Comparison of ENCODE assay signal across 17 cellular contexts in genomic region chr2:168114021-168114420, GRCh38.
"Had no signal": no experiment of that assay in that cellular context is flagged by ENCODE, and none has a peak within 500 bp of the region (broad histone marks: within the 10 kb centered on the region; RNA-seq: fewer than 3 reads in every experiment).

No MANE protein-coding gene starts in this region.

- H3K36me3 Mint-ChIP-seq: WTC11 had no signal

- H3K9me3 Mint-ChIP-seq: activated naive CD4-positive, alpha-beta T cell treated with anti-CD3 and anti-CD28 coated beads, Interleukin-2, amount 50 U/mL, for 72 hours; activated T-helper 2 cell treated with anti-CD3 and anti-CD28 coated beads, Interferon-gamma antibody, Interleukin-2, Interleukin-4, amounts not matched to agents 10 μg/mL and 5 μg/mL and 100 μg/mL, durations not matched to agents 14 hours and 24 hours and 36 hours; effector memory CD8-positive, alpha-beta T cell; naive thymus-derived CD4-positive, alpha-beta T cell; WTC11 had no signal

- ATAC-seq: activated CD8-positive, alpha-beta memory T cell treated with anti-CD3 and anti-CD28 coated beads, Interleukin-2, amount 10 ng/mL, durations not matched to agents 7 days and 5 days; activated CD8-positive, alpha-beta T cell treated with anti-CD3 and anti-CD28 coated beads, Interleukin-2, amount 10 ng/mL, durations not matched to agents 7 days and 5 days; activated naive CD4-positive, alpha-beta T cell treated with anti-CD3 and anti-CD28 coated beads, Interleukin-2, amount 50 U/mL, for 72 hours; effector memory CD8-positive, alpha-beta T cell; foreskin keratinocyte; naive thymus-derived CD4-positive, alpha-beta T cell; WTC11 had no signal

- H3K4me3 Mint-ChIP-seq: activated CD8-positive, alpha-beta memory T cell treated with anti-CD3 and anti-CD28 coated beads, Interleukin-2, amount 10 ng/mL, durations not matched to agents 7 days and 5 days; activated CD8-positive, alpha-beta T cell treated with anti-CD3 and anti-CD28 coated beads, Interleukin-2, amount 10 ng/mL, durations not matched to agents 7 days and 5 days; effector memory CD8-positive, alpha-beta T cell; naive thymus-derived CD4-positive, alpha-beta T cell; neural progenitor cell; WTC11 had no signal

- DNase-seq: activated CD4-positive, alpha-beta T cell treated with anti-CD3 and anti-CD28 coated beads for 1 hour; activated CD8-positive, alpha-beta memory T cell treated with anti-CD3 and anti-CD28 coated beads, Interleukin-2, amount 10 ng/mL, durations not matched to agents 7 days and 5 days; activated CD8-positive, alpha-beta T cell treated with anti-CD3 and anti-CD28 coated beads, Interleukin-2, amount 10 ng/mL, durations not matched to agents 7 days and 5 days; activated T-cell treated with anti-CD3 and anti-CD28 coated beads, Interleukin-2, amount 50 U/mL, for 48 hours; effector memory CD8-positive, alpha-beta T cell; foreskin keratinocyte; left ventricle myocardium superior; midbrain; naive thymus-derived CD4-positive, alpha-beta T cell; occipital lobe; stimulated activated CD4-positive, alpha-beta T cell treated with anti-CD3 and anti-CD28 coated beads, Interleukin-2, amount 100 ng/mL, for 48 hours; stimulated activated naive CD4-positive, alpha-beta T cell treated with Interleukin-2 at 50 U/mL for 16 hours; T-helper 2 cell had no signal

- H3K27me3 Mint-ChIP-seq: activated CD8-positive, alpha-beta memory T cell treated with anti-CD3 and anti-CD28 coated beads, Interleukin-2, amount 10 ng/mL, durations not matched to agents 7 days and 5 days; effector memory CD8-positive, alpha-beta T cell; naive thymus-derived CD4-positive, alpha-beta T cell had no signal

- H3K4me1 Mint-ChIP-seq: activated CD8-positive, alpha-beta memory T cell treated with anti-CD3 and anti-CD28 coated beads, Interleukin-2, amount 10 ng/mL, durations not matched to agents 7 days and 5 days; neural progenitor cell had no signal

- H3K27ac Mint-ChIP-seq: activated CD8-positive, alpha-beta memory T cell treated with anti-CD3 and anti-CD28 coated beads, Interleukin-2, amount 10 ng/mL, durations not matched to agents 7 days and 5 days; activated CD8-positive, alpha-beta T cell treated with anti-CD3 and anti-CD28 coated beads, Interleukin-2, amount 10 ng/mL, durations not matched to agents 7 days and 5 days; activated naive CD4-positive, alpha-beta T cell treated with anti-CD3 and anti-CD28 coated beads, Interleukin-2, amount 50 U/mL, for 72 hours; activated T-helper 2 cell treated with anti-CD3 and anti-CD28 coated beads, Interferon-gamma antibody, Interleukin-2, Interleukin-4, amounts not matched to agents 10 μg/mL and 5 μg/mL and 100 μg/mL, durations not matched to agents 14 hours and 24 hours and 36 hours; effector memory CD8-positive, alpha-beta T cell; naive thymus-derived CD4-positive, alpha-beta T cell; neural progenitor cell; WTC11 had no signal
